Comparison of ENCODE assay signal across 13 cellular contexts in the genomic region with DNA sequence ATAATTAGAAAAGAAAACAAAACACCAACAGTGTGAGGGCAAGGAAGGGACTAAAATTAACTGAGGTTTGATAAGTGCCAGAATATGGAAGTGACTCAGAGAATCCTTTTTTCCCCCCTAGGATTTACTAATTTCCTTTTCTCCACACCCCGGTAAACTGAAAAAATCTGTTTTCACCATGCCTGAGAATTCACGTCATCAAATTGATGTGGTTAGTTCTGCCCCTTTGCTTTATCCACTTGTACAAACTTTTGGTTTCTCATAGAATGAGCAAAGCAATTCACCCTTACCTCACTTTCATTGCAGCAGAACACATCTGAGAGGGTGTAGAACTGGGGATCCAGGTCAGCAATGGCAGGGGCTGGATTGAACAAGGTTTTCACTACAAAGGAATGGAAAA. TPM values are rescaled to one million over a fixed set of nuclear protein-coding genes. Genes with fewer than 3 reads are reported as not detected.
DNase-seq lines count a peak whose midpoint lies in the region; ATAC-seq and TF ChIP-seq lines count a peak whose summit lies in the region.
"Had no signal": no experiment of that assay in that cellular context is flagged by ENCODE, and none has a peak within 500 bp of the region (broad histone marks: within the 10 kb centered on the region; RNA-seq: fewer than 3 reads in every experiment).

No MANE protein-coding gene starts in this region.

- H3K4me2 ChIP-seq in mammary epithelial cell (ENCODE audit: insufficient read depth, low read depth, low read length), result no peak overlapping the region
- H3K4me2 ChIP-seq in fibroblast of lung (ENCODE audit: extremely low read depth, insufficient read depth, low read length), result no peak overlapping the region

- no peak for TF ChIP-seq CTCF in mammary epithelial cell (conservative IDR thresholded peaks at IDR 0.05 in 1 of 2, IDR thresholded peaks at IDR 0.05 in 1 of 2; ENCODE audit: extremely low read depth in 1 of 2, insufficient read depth in 1 of 2, low read depth in 1 of 2, low read length in 2 of 2)
- TF ChIP-seq CTCF in breast epithelium (IDR thresholded peaks at IDR 0.05), result no peak
- TF ChIP-seq CTCF in fibroblast of lung (conservative IDR thresholded peaks at IDR 0.05 in 1 of 2, IDR thresholded peaks at IDR 0.05 in 1 of 2; ENCODE audit: low read depth in 1 of 2, low read length in 2 of 2), result no peak

- in situ Hi-C loops in mammary epithelial cell (cut with MboI; ENCODE audit: low sequenced_read_pairs in 2 of 2), result no loop called here

- no peaks in the 10 kb centered on the region for H3K27me3 ChIP-seq in mammary epithelial cell (ENCODE audit: insufficient read depth, low read length)
- no peaks in the 10 kb centered on the region for H3K27me3 ChIP-seq in breast epithelium
- H3K27me3 ChIP-seq in fibroblast of lung (ENCODE audit: control insufficient read depth, insufficient read depth, low read length), result no peaks in the 10 kb centered on the region

- no peaks in the 10 kb centered on the region for H4K20me1 ChIP-seq in mammary epithelial cell (ENCODE audit: insufficient read depth, low read length)
- no peaks in the 10 kb centered on the region for H4K20me1 ChIP-seq in fibroblast of lung (ENCODE audit: control insufficient read depth, extremely low read depth, insufficient read depth, low read length)

- no peak for TF ChIP-seq POLR2A in breast epithelium (IDR thresholded peaks at IDR 0.05)

- H3K4me3 ChIP-seq in mammary epithelial cell (replicated peaks in 1 of 3; ENCODE audit: insufficient read depth in 1 of 3, low read depth in 2 of 3, low read length in 3 of 3), result no peak overlapping the region
- H3K4me3 ChIP-seq in breast epithelium, result no peak overlapping the region
- no peak overlapping the region for H3K4me3 ChIP-seq in fibroblast of lung (replicated peaks in 1 of 4; ENCODE audit: control extremely low read depth in 1 of 4, insufficient read depth in 1 of 4, low read depth in 3 of 4, low read length in 4 of 4)

- CTCF ChIA-PET in mammary epithelial cell (lab: Charles Lee; ENCODE audit: low non-redundant PET), result no interaction called here

- intact Hi-C loops in mammary epithelial cell (cut with micrococcal nuclease) (no loop called here), breast epithelium (cut with DNase I; ENCODE audit: low total_unique reads) (no loop called here)

- H3K36me3 ChIP-seq in mammary epithelial cell (ENCODE audit: insufficient read depth, low read length), result no peaks in the 10 kb centered on the region
- H3K36me3 ChIP-seq in breast epithelium, result no peaks in the 10 kb centered on the region
- H3K36me3 ChIP-seq in fibroblast of lung (ENCODE audit: control insufficient read depth, insufficient read depth, low read length), result no peaks in the 10 kb centered on the region

- BruUV-seq in mammary epithelial cell (replicated peaks; lab: Mats Ljungman, UMichigan), result no TSS peak

- ATAC-seq in HG02571 (IDR thresholded peaks at IDR 0.05; ENCODE audit: unreplicated experiment) (no peak), GM21390 (IDR thresholded peaks at IDR 0.05; ENCODE audit: unreplicated experiment) (no peak), GM21576 (IDR thresholded peaks at IDR 0.05; ENCODE audit: unreplicated experiment) (no peak)

- dilution Hi-C loops in mammary epithelial cell (cut with HindIII; ENCODE audit: low sequenced_read_pairs), result no loop called here

- no peaks in the 10 kb centered on the region for H3K79me2 ChIP-seq in mammary epithelial cell (ENCODE audit: insufficient read depth, low read length)
- no peaks in the 10 kb centered on the region for H3K79me2 ChIP-seq in fibroblast of lung (ENCODE audit: control insufficient read depth, insufficient read depth, low read length)

- peak; percentile 57 for DNase-seq in mammary epithelial cell
- no peak for DNase-seq in breast epithelium (ENCODE audit: low spot score in 2 of 2)
- peak; percentile 84 for DNase-seq in RPMI7951 (ENCODE audit: low read depth)
- peak; percentile 34 to 94 for DNase-seq in fibroblast of lung (ENCODE audit: low read depth in 2 of 2)
- no peak for DNase-seq in activated naive CD4-positive, alpha-beta T cell (lab: John Stamatoyannopoulos, UW)
- DNase-seq: activated CD8-positive, alpha-beta memory T cell treated with anti-CD3 and anti-CD28 coated beads for 24 hours; NCI-H187; posterior cingulate gyrus; stimulated activated CD4-positive, alpha-beta T cell treated with anti-CD3 and anti-CD28 coated beads, Interleukin-4, amount 100 ng/mL, for 1 hour had no signal

- H3K4me1 ChIP-seq in mammary epithelial cell (ENCODE audit: insufficient read depth, low read length) (peaks cover 13% of the 10 kb centered on the region), breast epithelium (no peaks in the 10 kb centered on the region), fibroblast of lung (ENCODE audit: control insufficient read depth, extremely low read depth, insufficient read depth, low read length) (peaks cover 2% of the 10 kb centered on the region)

- H3K9me3 ChIP-seq in mammary epithelial cell (replicated peaks; ENCODE audit: insufficient read depth, low read length) (no peaks in the 10 kb centered on the region), breast epithelium (no peaks in the 10 kb centered on the region), fibroblast of lung (ENCODE audit: control insufficient read depth, insufficient read depth, low read depth, low read length) (no peaks in the 10 kb centered on the region)

- H3K27ac ChIP-seq in mammary epithelial cell (ENCODE audit: insufficient read depth, low read depth, low read length), result no peak overlapping the region
- H3K27ac ChIP-seq in breast epithelium, result no peak overlapping the region
- no peak overlapping the region for H3K27ac ChIP-seq in fibroblast of lung (ENCODE audit: insufficient read depth, low read length)
- H3K27ac ChIP-seq: 22Rv1 had no signal

- no peak overlapping the region for H2AFZ ChIP-seq in mammary epithelial cell (ENCODE audit: low read depth, low read length)
- H2AFZ ChIP-seq in fibroblast of lung (ENCODE audit: low read length), result no peak overlapping the region

- H3K9ac ChIP-seq in mammary epithelial cell (ENCODE audit: insufficient read depth, low read length) (no peak overlapping the region), fibroblast of lung (ENCODE audit: insufficient read depth, low read length) (no peak overlapping the region)

- 71% methylated on average over 2 of the region's 2 CpGs for WGBS in mammary epithelial cell (ENCODE audit: low coverage, missing lambda C conversion rate)

RNA-seq across cellular contexts. Expression of gene RBKS, which starts 57.8 kb away (rescaled TPM):
- total RNA-seq in mammary epithelial cell (1 to 10 TPM; 1.1 to 3.8 TPM), breast epithelium (1 to 10 TPM; 1.1 to 5.1 (median 2.9) TPM), fibroblast of lung (1.3 and 2.6 TPM in 2 replicates)
- polyA plus RNA-seq in mammary epithelial cell (1.9 TPM), fibroblast of lung (1.3 and 1.6 TPM in 2 replicates)
- polyA minus RNA-seq in mammary epithelial cell (not detected), fibroblast of lung (ENCODE audit: low replicate concordance) (0.63 and 1.4 TPM in 2 replicates)
- total RNA-seq in RPMI7951 (2014; rRNA removed; shearing (Covaris generic)), result 1.8 and 2.8 TPM in 2 replicates
- polyA plus RNA-seq in fibroblast of lung (2012), result 1.1 and 1.9 TPM in 2 replicates

RNA-seq across cellular contexts. Expression of gene BABAM2, which starts 58.1 kb away (rescaled TPM):
- 10 to 100 TPM; 27.9 to 35.0 TPM for total RNA-seq in mammary epithelial cell
- 21.8 TPM for polyA plus RNA-seq in mammary epithelial cell
- 31.3 TPM for polyA minus RNA-seq in mammary epithelial cell
- total RNA-seq in breast epithelium, result 10 to 100 TPM; 34.7 to 46.2 (median 37.4) TPM
- 41.7 and 54.7 TPM in 2 replicates for total RNA-seq in RPMI7951 (2014; rRNA removed; shearing (Covaris generic))
- 14.4 and 25.6 TPM in 2 replicates for total RNA-seq in fibroblast of lung
- polyA plus RNA-seq in fibroblast of lung, result 31.2 and 33.4 TPM in 2 replicates
- polyA plus RNA-seq in fibroblast of lung (2012), result 36.1 and 37.0 TPM in 2 replicates
- 21.8 and 30.7 TPM in 2 replicates for polyA minus RNA-seq in fibroblast of lung (ENCODE audit: low replicate concordance)

Comparison
In these comparisons a context has a peak if more than half of its experiments do, and no peak if none do; other contexts are left out.
1. DNase-seq: peak in mammary epithelial cell (single experiment), RPMI7951 (single experiment) and fibroblast of lung (2 of 2); none in breast epithelium (0 of 2) and activated naive CD4-positive, alpha-beta T cell (0 of 4).